In genomic region chr14:30620178-30620577, GRCh38 we compare ENCODE assay signal across 1 cellular context.
TF ChIP-seq lines count a peak whose summit lies in the region.

No MANE protein-coding gene starts in this region.

TF ChIP-seq in HepG2, 621 proteins besides CTCF, POLR2A, EP300 and RAD21 (continued from another document):
- TF ChIP-seq POGK (CRISPR knock-in tag; conservative IDR thresholded peaks at IDR 0.05) (no peak), ZBTB44 (CRISPR knock-in tag; IDR thresholded peaks at IDR 0.05) (no peak), ISL2 (CRISPR knock-in tag; IDR thresholded peaks at IDR 0.05) (no peak), POLR2AphosphoS5 (IDR thresholded peaks at IDR 0.05; ENCODE audit: low read depth, low read length) (peak; percentile 18; the same call in 1 of the 2 replicates), JUN (CRISPR knock-in tag; IDR thresholded peaks at IDR 0.05) (no peak), SKI (IDR thresholded peaks at IDR 0.05; ENCODE audit: partially characterized antibody) (no peak), NR2F6 (IDR thresholded peaks at IDR 0.05) (no peak), NR2F6 (CRISPR knock-in tag; IDR thresholded peaks at IDR 0.05) (no peak), RAD51 (IDR thresholded peaks at IDR 0.05; ENCODE audit: borderline replicate concordance) (no peak), HINFP (CRISPR knock-in tag; IDR thresholded peaks at IDR 0.05; ENCODE audit: low read depth) (no peak), MED1 (CRISPR knock-in tag; IDR thresholded peaks at IDR 0.05) (no peak), NAIF1 (CRISPR knock-in tag; IDR thresholded peaks at IDR 0.05; ENCODE audit: borderline replicate concordance) (no peak), BCL3 (CRISPR knock-in tag; IDR thresholded peaks at IDR 0.05) (no peak), SP2 (CRISPR knock-in tag; IDR thresholded peaks at IDR 0.05) (no peak), ATF4 (CRISPR knock-in tag; IDR thresholded peaks at IDR 0.05) (0 out of 4 replicates have a peak, but pooled peaks of 1 of the 2 experiments have one; percentile 15), SMAD1 (CRISPR knock-in tag; IDR thresholded peaks at IDR 0.05; ENCODE audit: borderline replicate concordance, low read depth) (no peak), BORCS8-MEF2B (CRISPR knock-in tag; IDR thresholded peaks at IDR 0.05) (no peak), ARID2 (CRISPR knock-in tag; IDR thresholded peaks at IDR 0.05; ENCODE audit: borderline replicate concordance) (0 out of 2 replicates have a peak, but pooled peaks have one; percentile 28)
